In genomic region chr3:30895329-30895728, GRCh38 we compare ENCODE assay signal across 2 cellular contexts.
A peak's percentile ranks its signal among the peaks of the same experiment; 100 is the strongest.
TF ChIP-seq lines count a peak whose summit lies in the region.

No MANE protein-coding gene starts in this region.

TF ChIP-seq in HCT116, 20 proteins besides CTCF, POLR2A, EP300 and RAD21:
- no peak for TF ChIP-seq CBX3 (IDR thresholded peaks at IDR 0.05; ENCODE audit: low read depth)
- no peak for TF ChIP-seq MAX (IDR thresholded peaks at IDR 0.05)

TF ChIP-seq in H1, 55 proteins besides CTCF, POLR2A, EP300 and RAD21:
- TF ChIP-seq TAF7 (optimal IDR thresholded peaks at IDR 0.05; ENCODE audit: borderline replicate concordance, low read depth, low read length) (no peak), TEAD4 (IDR thresholded peaks at IDR 0.05; ENCODE audit: low read depth, low read length) (peak; percentile 51; the same call in 1 of the 2 replicates)
